Comparison of ENCODE assay signal across 9 cellular contexts in genomic region chr12:110585231-110585799, GRCh38. TPM values are rescaled to one million over a fixed set of nuclear protein-coding genes. Genes with fewer than 3 reads are reported as not detected.
A peak's percentile ranks its signal among the peaks of the same experiment; 100 is the strongest.
DNase-seq lines count a peak whose midpoint lies in the region; ATAC-seq, FAIRE-seq and TF ChIP-seq lines count a peak whose summit lies in the region.
"Had no signal": no experiment of that assay in that cellular context is flagged by ENCODE, and none has a peak within 500 bp of the region (broad histone marks: within the 10 kb centered on the region; RNA-seq: fewer than 3 reads in every experiment).

No MANE protein-coding gene starts in this region.

- H3K27me3 Mint-ChIP-seq in T-helper 17 cell, result no peaks in the 10 kb centered on the region

- peak overlapping the region; percentile 73 for H3K4me2 ChIP-seq in endothelial cell of umbilical vein (ENCODE audit: insufficient read depth, low read length)
- H3K4me2 ChIP-seq in trophoblast cell (ENCODE audit: low read length), result peak overlapping the region; percentile 35

- H3K9ac ChIP-seq in endothelial cell of umbilical vein (replicated peaks; ENCODE audit: extremely low read depth, insufficient read depth, low read length), result peak overlapping the region; percentile 4
- H3K9ac ChIP-seq in trophoblast cell (ENCODE audit: low read length), result no peak overlapping the region

- H3K27ac Mint-ChIP-seq in T-helper 17 cell, result peak overlapping the region; percentile 92

- CTCF ChIA-PET in endothelial cell of umbilical vein (lab: Charles Lee), result interaction anchor here (0.7 to 3.2 kb wide), 6 partner anchors 16 to 136 kb away, joined by 3 to 27 read pairs (median 4); partner anchors contain the start of gene ARPC3

- BruUV-seq in endothelial cell of umbilical vein (replicated peaks; lab: Mats Ljungman, UMichigan), result no TSS peak

- WGBS in trophoblast cell (ENCODE audit: extremely low coverage, insufficient coverage, insufficient read length), result no CpG with 5 or more reads among the region's 7 CpGs

- DNase-seq in EH (ENCODE audit: low read depth) (peak; percentile 45), T-helper 17 cell (no peak), endothelial cell of umbilical vein (ENCODE audit: low read depth, low spot score) (peak; percentile 47), trophoblast cell (peak; percentile 65 to 91), DMS 273 (lab: John Stamatoyannopoulos, UW; ENCODE audit: unreplicated experiment) (no peak), GM12891 (ENCODE audit: insufficient read length, low spot score) (no peak)

- no peaks in the 10 kb centered on the region for H3K36me3 Mint-ChIP-seq in T-helper 17 cell (ENCODE audit: low read depth)

- H2BK120ac ChIP-seq in trophoblast cell (ENCODE audit: insufficient read depth, low read length, poor library complexity), result no peak overlapping the region

- ATAC-seq in T-helper 17 cell, result no peak
- no peak for ATAC-seq in GM18519 (IDR thresholded peaks at IDR 0.05; ENCODE audit: low FRiP score, unreplicated experiment)
- ATAC-seq in GM21576 (IDR thresholded peaks at IDR 0.05; ENCODE audit: unreplicated experiment), result no peak

- no peak overlapping the region for H2BK12ac ChIP-seq in trophoblast cell (ENCODE audit: low read length)

- H4K8ac ChIP-seq in trophoblast cell (ENCODE audit: low read depth, low read length), result no peak overlapping the region

- H2AFZ ChIP-seq in endothelial cell of umbilical vein (ENCODE audit: low read depth, low read length), result peak overlapping the region; percentile 97
- H2AFZ ChIP-seq in trophoblast cell (ENCODE audit: insufficient read depth, low read length, poor library complexity), result peak overlapping the region; percentile 1

- H4K12ac ChIP-seq in trophoblast cell (ENCODE audit: low read depth, low read length), result no peak overlapping the region

- H3K4me3 ChIP-seq in endothelial cell of umbilical vein (replicated peaks in 1 of 3; ENCODE audit: insufficient read depth in 1 of 3, low read depth in 1 of 3, low read length in 3 of 3) (no peak overlapping the region), trophoblast cell (ENCODE audit: low read depth, low read length) (no peak overlapping the region)
- H3K4me3 ChIP-seq: SJSA1 had no signal

- H3K4me1 ChIP-seq in endothelial cell of umbilical vein (ENCODE audit: control insufficient read depth, extremely low read depth, insufficient read depth, low read length) (peaks cover 25% of the 10 kb centered on the region), trophoblast cell (ENCODE audit: control insufficient read depth in 1 of 2, insufficient read depth in 2 of 2, low read length in 2 of 2) (peaks cover 8% of the 10 kb centered on the region in 2 experiments)

- H4K91ac ChIP-seq in trophoblast cell (ENCODE audit: low read depth, low read length), result no peak overlapping the region

- no peak overlapping the region for H2BK5ac ChIP-seq in trophoblast cell (ENCODE audit: low read depth, low read length, poor library complexity)

- no peaks in the 10 kb centered on the region for H3K36me3 ChIP-seq in endothelial cell of umbilical vein (ENCODE audit: control insufficient read depth in 2 of 2, extremely low read depth in 1 of 2, insufficient read depth in 2 of 2, low read length in 2 of 2)
- no peaks in the 10 kb centered on the region for H3K36me3 ChIP-seq in trophoblast cell (ENCODE audit: control insufficient read depth in 1 of 2, insufficient read depth in 2 of 2, low read length in 2 of 2)

- no peak overlapping the region for H3K14ac ChIP-seq in trophoblast cell (ENCODE audit: low read length)

- H3K79me1 ChIP-seq in trophoblast cell (ENCODE audit: low read length), result peaks cover 4% of the 10 kb centered on the region

- H2AK5ac ChIP-seq in trophoblast cell (ENCODE audit: low read length), result no peak overlapping the region

- dilution Hi-C loops in endothelial cell of umbilical vein (cut with MboI; ENCODE audit: extremely low pct_ligation_motif_present, low sequenced_read_pairs), result no loop called here

- H4K20me1 ChIP-seq in endothelial cell of umbilical vein (replicated peaks; ENCODE audit: control insufficient read depth, extremely low read depth, insufficient read depth, low read length), result no peaks in the 10 kb centered on the region

- no peak overlapping the region for H3K4ac ChIP-seq in trophoblast cell (ENCODE audit: low read depth, low read length)

- H3K9me3 ChIP-seq in T-helper 17 cell (ENCODE audit: control insufficient read depth, low read length, poor library complexity, severe bottlenecking), result no peaks in the 10 kb centered on the region
- no peaks in the 10 kb centered on the region for H3K9me3 ChIP-seq in endothelial cell of umbilical vein (replicated peaks; ENCODE audit: control insufficient read depth, insufficient read depth, low read length)
- H3K9me3 ChIP-seq in trophoblast cell (ENCODE audit: insufficient read depth, low read depth, low read length), result no peaks in the 10 kb centered on the region

- no peak overlapping the region for H3K23ac ChIP-seq in trophoblast cell (ENCODE audit: low read length)

- H3K9me1 ChIP-seq in endothelial cell of umbilical vein (replicated peaks; ENCODE audit: control insufficient read depth, extremely low read depth, insufficient read depth, low read length), result no peaks in the 10 kb centered on the region

- no peaks in the 10 kb centered on the region for H3K27me3 ChIP-seq in endothelial cell of umbilical vein (ENCODE audit: control insufficient read depth in 2 of 2, insufficient read depth in 2 of 2, low read length in 2 of 2)
- no peaks in the 10 kb centered on the region for H3K27me3 ChIP-seq in trophoblast cell (ENCODE audit: insufficient read depth, low read length)
- H3K27me3 ChIP-seq: SJSA1 had no signal

- peak overlapping the region; percentile 58 for H3K4me3 Mint-ChIP-seq in T-helper 17 cell

- no peak for TF ChIP-seq CTCF in endothelial cell of umbilical vein (IDR thresholded peaks at IDR 0.05; ENCODE audit: extremely low read depth in 1 of 2, insufficient read depth in 1 of 2, low read depth in 1 of 2, low read length in 2 of 2)

- POLR2A ChIA-PET in endothelial cell of umbilical vein (lab: Charles Lee), result no interaction called here

- peaks cover 40% of the 10 kb centered on the region for H3K4me1 Mint-ChIP-seq in T-helper 17 cell

- H3K27ac ChIP-seq in endothelial cell of umbilical vein (ENCODE audit: insufficient read depth, low read depth, low read length) (peak overlapping the region; percentile 46), trophoblast cell (ENCODE audit: low read depth, low read length) (peak overlapping the region; percentile 32)
- H3K27ac ChIP-seq: SJSA1 had no signal

- H3K18ac ChIP-seq in trophoblast cell (ENCODE audit: low read length), result no peak overlapping the region

- no peak for TF ChIP-seq POLR2A in endothelial cell of umbilical vein (IDR thresholded peaks at IDR 0.05; ENCODE audit: low read depth, low read length)
- no peak for TF ChIP-seq POLR2A in GM12891 (IDR thresholded peaks at IDR 0.05; ENCODE audit: low read depth, low read length)

- intact Hi-C loops in endothelial cell of umbilical vein (cut with micrococcal nuclease), result no loop called here

- H3K79me2 ChIP-seq in endothelial cell of umbilical vein (ENCODE audit: control insufficient read depth, insufficient read depth, low read length) (peaks cover 25% of the 10 kb centered on the region), trophoblast cell (ENCODE audit: control insufficient read depth, insufficient read depth, low read length, poor library complexity) (peaks cover 9% of the 10 kb centered on the region)

- FAIRE-seq in endothelial cell of umbilical vein (lab: Jason Lieb, UNC), result peak; percentile 96
- no peak for FAIRE-seq in GM12891 (lab: Jason Lieb, UNC)

TF ChIP-seq in endothelial cell of umbilical vein, 7 proteins besides CTCF, POLR2A, EP300 and RAD21 (continues in another document):
- TF ChIP-seq JUN (IDR thresholded peaks at IDR 0.05; ENCODE audit: borderline replicate concordance, insufficient read depth, insufficient read length, low read depth) (no peak), MYC (IDR thresholded peaks at IDR 0.05; ENCODE audit: low read depth, low read length) (no peak), GATA2 (IDR thresholded peaks at IDR 0.05; ENCODE audit: insufficient read depth, insufficient read length, low read depth, low read length) (peak; percentile 22)

TF ChIP-seq in GM12891, 5 proteins besides CTCF, POLR2A, EP300 and RAD21:
- TF ChIP-seq PAX5 (IDR thresholded peaks at IDR 0.05; ENCODE audit: insufficient read depth, low read length, severe bottlenecking), result no peak
- TF ChIP-seq POLR2AphosphoS5 (IDR thresholded peaks at IDR 0.05; ENCODE audit: low read depth, low read length), result no peak
- no peak for TF ChIP-seq TAF1 (IDR thresholded peaks at IDR 0.05; ENCODE audit: low read depth, low read length)
- no peak for TF ChIP-seq POU2F2 (IDR thresholded peaks at IDR 0.05; ENCODE audit: low read depth, low read length)
- no peak for TF ChIP-seq SPI1 (IDR thresholded peaks at IDR 0.05; ENCODE audit: low read depth, low read length)

RNA-seq across cellular contexts. Expression of gene PPTC7, which starts 2.2 kb away (rescaled TPM):
- 10 to 100 TPM; 45.5 to 49.4 TPM for total RNA-seq in T-helper 17 cell
- total RNA-seq in endothelial cell of umbilical vein, result 15.2 and 17.0 TPM in 2 replicates
- polyA plus RNA-seq in endothelial cell of umbilical vein, result 6.8 and 8.4 TPM in 2 replicates
- 7.6 and 7.7 TPM in 2 replicates for polyA plus RNA-seq in endothelial cell of umbilical vein (2011; cell fraction: cytosol; rRNA removed)
- polyA plus RNA-seq in endothelial cell of umbilical vein (2011; cell fraction: nucleus; rRNA removed), result 10.7 and 14.5 TPM in 2 replicates
- 16.2 and 20.9 TPM in 2 replicates for polyA plus RNA-seq in endothelial cell of umbilical vein (2012)
- 27.4 and 28.7 TPM in 2 replicates for polyA minus RNA-seq in endothelial cell of umbilical vein
- 16.2 TPM for polyA minus RNA-seq in endothelial cell of umbilical vein (2011; cell fraction: cytosol; rRNA and poly(A)+ RNA removed)
- polyA minus RNA-seq in endothelial cell of umbilical vein (2011; cell fraction: nucleus; rRNA and poly(A)+ RNA removed), result 9.0 and 15.4 TPM in 2 replicates
- polyA plus RNA-seq in trophoblast cell (2013), result 9.9 and 10.1 TPM in 2 replicates
- 18.9 TPM for polyA plus RNA-seq in GM12891 (2012; ENCODE audit: low read depth, missing spikeins)

RNA-seq across cellular contexts. Expression of gene TCTN1, which starts 28.6 kb away (rescaled TPM):
- total RNA-seq in T-helper 17 cell, result 1 to 10 TPM; 5.0 to 8.5 TPM
- 20.1 and 21.1 TPM in 2 replicates for total RNA-seq in endothelial cell of umbilical vein
- 23.3 and 31.4 TPM in 2 replicates for polyA plus RNA-seq in endothelial cell of umbilical vein
- polyA plus RNA-seq in endothelial cell of umbilical vein (2011; cell fraction: cytosol; rRNA removed), result 14.4 and 16.1 TPM in 2 replicates
- 47.1 and 52.0 TPM in 2 replicates for polyA plus RNA-seq in endothelial cell of umbilical vein (2011; cell fraction: nucleus; rRNA removed)
- polyA plus RNA-seq in endothelial cell of umbilical vein (2012), result 18.2 and 19.8 TPM in 2 replicates
- 18.0 and 22.5 TPM in 2 replicates for polyA minus RNA-seq in endothelial cell of umbilical vein
- 8.7 TPM for polyA minus RNA-seq in endothelial cell of umbilical vein (2011; cell fraction: cytosol; rRNA and poly(A)+ RNA removed)
- polyA minus RNA-seq in endothelial cell of umbilical vein (2011; cell fraction: nucleus; rRNA and poly(A)+ RNA removed), result 26.1 and 28.0 TPM in 2 replicates
- 17.6 and 19.3 TPM in 2 replicates for polyA plus RNA-seq in trophoblast cell (2013)
- 22.4 TPM for polyA plus RNA-seq in GM12891 (2012; ENCODE audit: low read depth, missing spikeins)

Comparison
In these comparisons a context has a peak if more than half of its experiments do, and no peak if none do; other contexts are left out.
1. DNase-seq: peak in EH (single experiment), endothelial cell of umbilical vein (single experiment) and trophoblast cell (2 of 2); none in T-helper 17 cell (0 of 3), DMS 273 (single experiment) and GM12891 (single experiment).